In the genomic region with DNA sequence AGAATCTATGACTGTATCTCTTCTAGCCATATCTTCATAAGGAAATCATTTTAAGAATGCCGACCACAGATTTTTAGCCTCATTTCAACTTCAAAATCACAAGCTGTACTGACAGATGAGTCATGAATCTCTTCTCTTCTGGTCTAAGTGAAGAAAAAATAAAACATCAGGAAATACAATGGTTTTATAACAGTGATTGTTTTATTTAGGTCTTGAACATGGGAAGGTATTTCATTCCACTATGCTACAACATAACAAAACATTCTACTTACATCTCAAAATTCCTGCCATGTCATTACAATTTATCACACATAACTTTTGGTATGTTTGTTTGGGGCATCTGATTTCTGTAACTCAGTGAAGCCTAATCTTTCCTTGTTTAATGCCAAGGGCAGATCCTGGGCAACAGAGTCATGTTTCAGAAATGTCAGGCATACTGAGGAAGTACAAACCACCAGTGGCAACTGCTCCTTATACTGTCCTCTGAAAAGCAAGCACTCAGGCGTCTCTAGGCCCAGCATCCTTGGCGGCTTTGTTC, we compare ENCODE assay signal across 14 cellular contexts.
DNase-seq lines count a peak whose midpoint lies in the region; ATAC-seq lines count a peak whose summit lies in the region.
"Had no signal": no experiment of that assay in that cellular context is flagged by ENCODE, and none has a peak within 500 bp of the region (broad histone marks: within the 10 kb centered on the region; RNA-seq: fewer than 3 reads in every experiment).

No MANE protein-coding gene starts in this region.

- ATAC-seq in GM19467 (IDR thresholded peaks at IDR 0.05; ENCODE audit: unreplicated experiment) (no peak), GM19324 (IDR thresholded peaks at IDR 0.05; ENCODE audit: low FRiP score, unreplicated experiment) (no peak), HG03097 (IDR thresholded peaks at IDR 0.05; ENCODE audit: low FRiP score, unreplicated experiment) (no peak)
- ATAC-seq: left ventricle myocardium superior had no signal

- DNase-seq in HS-5 (ENCODE audit: low read depth): peak; percentile 68
- DNase-seq in amniotic stem cell (lab: John Stamatoyannopoulos, UW): peak; percentile 79
- DNase-seq in hepatic stellate cell (ENCODE audit: low spot score): peak; percentile 43
- peak; percentile 80 for DNase-seq in stromal cell of bone marrow (ENCODE audit: low read depth)
- DNase-seq: activated CD4-positive, alpha-beta T cell treated with anti-CD3 and anti-CD28 coated beads for 48 hours; activated T-cell treated with anti-CD3 and anti-CD28 coated beads, Interleukin-2, amount 50 U/mL, for 24 hours; COR-L47; endodermal cell; hippocampal formation; left ventricle myocardium superior; NCI-H345 had no signal
